Comparison of ENCODE assay signal across 7 cellular contexts in genomic region chr6:111804627-111805235, GRCh38.
DNase-seq lines count a peak whose midpoint lies in the region; ATAC-seq, FAIRE-seq and TF ChIP-seq lines count a peak whose summit lies in the region.

No MANE protein-coding gene starts in this region.

- peak overlapping the region; percentile 98 for H3K27ac Mint-ChIP-seq in activated CD4-positive, alpha-beta T cell treated with anti-CD3 and anti-CD28 coated beads for 36 hours
- peak overlapping the region; percentile 40 for H3K27ac Mint-ChIP-seq in endothelial cell (ENCODE audit: unreplicated experiment)

- POLR2A ChIA-PET in activated CD4-positive, alpha-beta T cell treated with anti-CD3 and anti-CD28 coated beads for 36 hours (lab: Charles Lee) = interaction anchor here (1.2 to 3.7 kb wide), 4 partner anchors 19 to 69 kb away, joined by 4 to 34 read pairs (median 5); partner anchors contain the start of gene FYN

- peak; percentile 14 for FAIRE-seq in GM19239 (lab: Jason Lieb, UNC)

- ATAC-seq in HG03108 (IDR thresholded peaks at IDR 0.05; ENCODE audit: unreplicated experiment) = peak; percentile 62
- peak; percentile 62 for ATAC-seq in activated CD4-positive, alpha-beta T cell treated with anti-CD3 and anti-CD28 coated beads for 36 hours
- no peak for ATAC-seq in HG03460 (IDR thresholded peaks at IDR 0.05; ENCODE audit: unreplicated experiment)

- no peak for TF ChIP-seq CTCF in endothelial cell (IDR thresholded peaks at IDR 0.05; ENCODE audit: unreplicated experiment)

- peaks cover 75% of the 10 kb centered on the region for H3K36me3 Mint-ChIP-seq in activated CD4-positive, alpha-beta T cell treated with anti-CD3 and anti-CD28 coated beads for 36 hours (ENCODE audit: low read depth)
- H3K36me3 Mint-ChIP-seq in endothelial cell (ENCODE audit: low read depth, unreplicated experiment) = peaks cover 35% of the 10 kb centered on the region

- DNase-seq in GM19239 (ENCODE audit: insufficient read length, low spot score) = no peak
- DNase-seq in activated CD4-positive, alpha-beta T cell treated with anti-CD3 and anti-CD28 coated beads for 36 hours = peak; percentile 83
- no peak for DNase-seq in endothelial cell (ENCODE audit: low spot score)
- DNase-seq in pulmonary artery endothelial cell (ENCODE audit: low read depth, low spot score) = peak; percentile 64
- no peak for DNase-seq in HuH-7 (ENCODE audit: low spot score)

- peak overlapping the region; percentile 60 for H3K4me3 Mint-ChIP-seq in activated CD4-positive, alpha-beta T cell treated with anti-CD3 and anti-CD28 coated beads for 36 hours
- no peak overlapping the region for H3K4me3 Mint-ChIP-seq in endothelial cell (ENCODE audit: unreplicated experiment)

- peaks cover 98% of the 10 kb centered on the region for H3K4me1 Mint-ChIP-seq in activated CD4-positive, alpha-beta T cell treated with anti-CD3 and anti-CD28 coated beads for 36 hours
- peaks cover 51% of the 10 kb centered on the region for H3K4me1 Mint-ChIP-seq in endothelial cell (ENCODE audit: unreplicated experiment)

- CTCF ChIA-PET in activated CD4-positive, alpha-beta T cell treated with anti-CD3 and anti-CD28 coated beads for 36 hours (lab: Charles Lee) = interaction anchor here (0.7 to 4.2 kb wide), 12 partner anchors 14 to 545 kb away, joined by 3 to 44 read pairs (median 5); a partner anchor contains a TSS

- intact Hi-C loops in activated CD4-positive, alpha-beta T cell treated with anti-CD3 and anti-CD28 coated beads for 36 hours (cut with DNase I, micrococcal nuclease) = loop anchor here (1.0 to 2.0 kb wide), 13 partner anchors 20 to 239 kb away; no protein-coding TSS in a partner anchor

- H3K9me3 Mint-ChIP-seq in activated CD4-positive, alpha-beta T cell treated with anti-CD3 and anti-CD28 coated beads for 36 hours (ENCODE audit: low read depth) = no peaks in the 10 kb centered on the region
- no peaks in the 10 kb centered on the region for H3K9me3 Mint-ChIP-seq in endothelial cell (ENCODE audit: unreplicated experiment)

- no peaks in the 10 kb centered on the region for H3K27me3 Mint-ChIP-seq in activated CD4-positive, alpha-beta T cell treated with anti-CD3 and anti-CD28 coated beads for 36 hours
- peaks cover 6% of the 10 kb centered on the region for H3K27me3 Mint-ChIP-seq in endothelial cell (ENCODE audit: unreplicated experiment)

Comparison
In these comparisons a context has a peak if more than half of its experiments do, and no peak if none do; other contexts are left out.
1. DNase-seq: peak in activated CD4-positive, alpha-beta T cell treated with anti-CD3 and anti-CD28 coated beads for 36 hours (single experiment) and pulmonary artery endothelial cell (single experiment); none in GM19239 (single experiment), endothelial cell (single experiment) and HuH-7 (single experiment).